ENCODE assay signal across 2 cellular contexts in the genomic region with DNA sequence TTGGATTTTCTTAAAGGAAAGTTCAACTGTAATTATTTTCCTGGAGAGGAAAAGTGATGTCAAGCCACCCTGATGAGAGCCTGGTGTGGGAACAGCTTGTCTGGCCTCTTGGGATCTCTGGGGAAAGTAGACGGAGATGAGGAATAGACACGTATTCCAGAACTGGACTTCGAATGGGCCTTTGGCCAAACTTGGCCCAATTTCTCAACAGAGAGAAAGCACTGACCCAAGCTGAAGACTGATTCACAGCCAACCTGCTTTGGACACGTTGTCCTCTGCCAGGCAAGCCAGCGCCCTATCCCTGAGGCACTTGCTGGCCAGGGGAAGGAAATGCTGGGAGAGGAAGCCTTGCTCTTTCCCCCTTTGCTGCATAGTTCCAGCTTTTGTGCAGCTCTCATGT.
TF ChIP-seq lines count a peak whose summit lies in the region.

No MANE protein-coding gene starts in this region.

TF ChIP-seq in liver, 16 proteins besides CTCF, POLR2A, EP300 and RAD21:
- TF ChIP-seq, protein P1, sequence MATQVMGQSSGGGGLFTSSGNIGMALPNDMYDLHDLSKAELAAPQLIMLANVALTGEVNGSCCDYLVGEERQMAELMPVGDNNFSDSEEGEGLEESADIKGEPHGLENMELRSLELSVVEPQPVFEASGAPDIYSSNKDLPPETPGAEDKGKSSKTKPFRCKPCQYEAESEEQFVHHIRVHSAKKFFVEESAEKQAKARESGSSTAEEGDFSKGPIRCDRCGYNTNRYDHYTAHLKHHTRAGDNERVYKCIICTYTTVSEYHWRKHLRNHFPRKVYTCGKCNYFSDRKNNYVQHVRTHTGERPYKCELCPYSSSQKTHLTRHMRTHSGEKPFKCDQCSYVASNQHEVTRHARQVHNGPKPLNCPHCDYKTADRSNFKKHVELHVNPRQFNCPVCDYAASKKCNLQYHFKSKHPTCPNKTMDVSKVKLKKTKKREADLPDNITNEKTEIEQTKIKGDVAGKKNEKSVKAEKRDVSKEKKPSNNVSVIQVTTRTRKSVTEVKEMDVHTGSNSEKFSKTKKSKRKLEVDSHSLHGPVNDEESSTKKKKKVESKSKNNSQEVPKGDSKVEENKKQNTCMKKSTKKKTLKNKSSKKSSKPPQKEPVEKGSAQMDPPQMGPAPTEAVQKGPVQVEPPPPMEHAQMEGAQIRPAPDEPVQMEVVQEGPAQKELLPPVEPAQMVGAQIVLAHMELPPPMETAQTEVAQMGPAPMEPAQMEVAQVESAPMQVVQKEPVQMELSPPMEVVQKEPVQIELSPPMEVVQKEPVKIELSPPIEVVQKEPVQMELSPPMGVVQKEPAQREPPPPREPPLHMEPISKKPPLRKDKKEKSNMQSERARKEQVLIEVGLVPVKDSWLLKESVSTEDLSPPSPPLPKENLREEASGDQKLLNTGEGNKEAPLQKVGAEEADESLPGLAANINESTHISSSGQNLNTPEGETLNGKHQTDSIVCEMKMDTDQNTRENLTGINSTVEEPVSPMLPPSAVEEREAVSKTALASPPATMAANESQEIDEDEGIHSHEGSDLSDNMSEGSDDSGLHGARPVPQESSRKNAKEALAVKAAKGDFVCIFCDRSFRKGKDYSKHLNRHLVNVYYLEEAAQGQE (IDR thresholded peaks at IDR 0.05): no peak
- TF ChIP-seq, protein P2, sequence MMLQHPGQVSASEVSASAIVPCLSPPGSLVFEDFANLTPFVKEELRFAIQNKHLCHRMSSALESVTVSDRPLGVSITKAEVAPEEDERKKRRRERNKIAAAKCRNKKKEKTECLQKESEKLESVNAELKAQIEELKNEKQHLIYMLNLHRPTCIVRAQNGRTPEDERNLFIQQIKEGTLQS (IDR thresholded peaks at IDR 0.05): no peak
- TF ChIP-seq SP1 (IDR thresholded peaks at IDR 0.05): peak; percentile 73
- TF ChIP-seq RXRA (IDR thresholded peaks at IDR 0.05): peak; percentile 62 to 65
- TF ChIP-seq NR2F2 (IDR thresholded peaks at IDR 0.05): peak; percentile 31
- TF ChIP-seq YY1 (IDR thresholded peaks at IDR 0.05): peak; percentile 16
- no peak for TF ChIP-seq JUND (IDR thresholded peaks at IDR 0.05)
- TF ChIP-seq HNF4A (conservative IDR thresholded peaks at IDR 0.05): peak; percentile 47 to 65
TF ChIP-seq in liver: peak in this region for 5.

TF ChIP-seq in HepG2, 621 proteins besides CTCF, POLR2A, EP300 and RAD21 (continued from another document):
- TF ChIP-seq, protein P3, sequence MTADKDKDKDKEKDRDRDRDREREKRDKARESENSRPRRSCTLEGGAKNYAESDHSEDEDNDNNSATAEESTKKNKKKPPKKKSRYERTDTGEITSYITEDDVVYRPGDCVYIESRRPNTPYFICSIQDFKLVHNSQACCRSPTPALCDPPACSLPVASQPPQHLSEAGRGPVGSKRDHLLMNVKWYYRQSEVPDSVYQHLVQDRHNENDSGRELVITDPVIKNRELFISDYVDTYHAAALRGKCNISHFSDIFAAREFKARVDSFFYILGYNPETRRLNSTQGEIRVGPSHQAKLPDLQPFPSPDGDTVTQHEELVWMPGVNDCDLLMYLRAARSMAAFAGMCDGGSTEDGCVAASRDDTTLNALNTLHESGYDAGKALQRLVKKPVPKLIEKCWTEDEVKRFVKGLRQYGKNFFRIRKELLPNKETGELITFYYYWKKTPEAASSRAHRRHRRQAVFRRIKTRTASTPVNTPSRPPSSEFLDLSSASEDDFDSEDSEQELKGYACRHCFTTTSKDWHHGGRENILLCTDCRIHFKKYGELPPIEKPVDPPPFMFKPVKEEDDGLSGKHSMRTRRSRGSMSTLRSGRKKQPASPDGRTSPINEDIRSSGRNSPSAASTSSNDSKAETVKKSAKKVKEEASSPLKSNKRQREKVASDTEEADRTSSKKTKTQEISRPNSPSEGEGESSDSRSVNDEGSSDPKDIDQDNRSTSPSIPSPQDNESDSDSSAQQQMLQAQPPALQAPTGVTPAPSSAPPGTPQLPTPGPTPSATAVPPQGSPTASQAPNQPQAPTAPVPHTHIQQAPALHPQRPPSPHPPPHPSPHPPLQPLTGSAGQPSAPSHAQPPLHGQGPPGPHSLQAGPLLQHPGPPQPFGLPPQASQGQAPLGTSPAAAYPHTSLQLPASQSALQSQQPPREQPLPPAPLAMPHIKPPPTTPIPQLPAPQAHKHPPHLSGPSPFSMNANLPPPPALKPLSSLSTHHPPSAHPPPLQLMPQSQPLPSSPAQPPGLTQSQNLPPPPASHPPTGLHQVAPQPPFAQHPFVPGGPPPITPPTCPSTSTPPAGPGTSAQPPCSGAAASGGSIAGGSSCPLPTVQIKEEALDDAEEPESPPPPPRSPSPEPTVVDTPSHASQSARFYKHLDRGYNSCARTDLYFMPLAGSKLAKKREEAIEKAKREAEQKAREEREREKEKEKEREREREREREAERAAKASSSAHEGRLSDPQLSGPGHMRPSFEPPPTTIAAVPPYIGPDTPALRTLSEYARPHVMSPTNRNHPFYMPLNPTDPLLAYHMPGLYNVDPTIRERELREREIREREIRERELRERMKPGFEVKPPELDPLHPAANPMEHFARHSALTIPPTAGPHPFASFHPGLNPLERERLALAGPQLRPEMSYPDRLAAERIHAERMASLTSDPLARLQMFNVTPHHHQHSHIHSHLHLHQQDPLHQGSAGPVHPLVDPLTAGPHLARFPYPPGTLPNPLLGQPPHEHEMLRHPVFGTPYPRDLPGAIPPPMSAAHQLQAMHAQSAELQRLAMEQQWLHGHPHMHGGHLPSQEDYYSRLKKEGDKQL (CRISPR knock-in tag; IDR thresholded peaks at IDR 0.05; ENCODE audit: low read depth): no peak
- no peak for TF ChIP-seq MIER3 (CRISPR knock-in tag; IDR thresholded peaks at IDR 0.05; ENCODE audit: borderline replicate concordance)
- TF ChIP-seq CCDC6 (CRISPR knock-in tag; IDR thresholded peaks at IDR 0.05): no peak
- no peak for TF ChIP-seq RBAK (CRISPR knock-in tag; IDR thresholded peaks at IDR 0.05)
- TF ChIP-seq RCOR2 (CRISPR knock-in tag; IDR thresholded peaks at IDR 0.05): no peak
- no peak for TF ChIP-seq ZNF780A (CRISPR knock-in tag; IDR thresholded peaks at IDR 0.05)
- TF ChIP-seq ZNF333 (CRISPR knock-in tag; IDR thresholded peaks at IDR 0.05; ENCODE audit: borderline replicate concordance): no peak
- TF ChIP-seq, protein P1 (IDR thresholded peaks at IDR 0.05; ENCODE audit: borderline replicate concordance in 1 of 2, low read depth in 1 of 2, low read length in 2 of 2): no peak
- TF ChIP-seq ZNF619 (CRISPR knock-in tag; IDR thresholded peaks at IDR 0.05): no peak
- no peak for TF ChIP-seq NR2F6 (IDR thresholded peaks at IDR 0.05)
- no peak for TF ChIP-seq NR2F6 (CRISPR knock-in tag; IDR thresholded peaks at IDR 0.05)
